ENCODE assay signal across 8 cellular contexts in the genomic region with DNA sequence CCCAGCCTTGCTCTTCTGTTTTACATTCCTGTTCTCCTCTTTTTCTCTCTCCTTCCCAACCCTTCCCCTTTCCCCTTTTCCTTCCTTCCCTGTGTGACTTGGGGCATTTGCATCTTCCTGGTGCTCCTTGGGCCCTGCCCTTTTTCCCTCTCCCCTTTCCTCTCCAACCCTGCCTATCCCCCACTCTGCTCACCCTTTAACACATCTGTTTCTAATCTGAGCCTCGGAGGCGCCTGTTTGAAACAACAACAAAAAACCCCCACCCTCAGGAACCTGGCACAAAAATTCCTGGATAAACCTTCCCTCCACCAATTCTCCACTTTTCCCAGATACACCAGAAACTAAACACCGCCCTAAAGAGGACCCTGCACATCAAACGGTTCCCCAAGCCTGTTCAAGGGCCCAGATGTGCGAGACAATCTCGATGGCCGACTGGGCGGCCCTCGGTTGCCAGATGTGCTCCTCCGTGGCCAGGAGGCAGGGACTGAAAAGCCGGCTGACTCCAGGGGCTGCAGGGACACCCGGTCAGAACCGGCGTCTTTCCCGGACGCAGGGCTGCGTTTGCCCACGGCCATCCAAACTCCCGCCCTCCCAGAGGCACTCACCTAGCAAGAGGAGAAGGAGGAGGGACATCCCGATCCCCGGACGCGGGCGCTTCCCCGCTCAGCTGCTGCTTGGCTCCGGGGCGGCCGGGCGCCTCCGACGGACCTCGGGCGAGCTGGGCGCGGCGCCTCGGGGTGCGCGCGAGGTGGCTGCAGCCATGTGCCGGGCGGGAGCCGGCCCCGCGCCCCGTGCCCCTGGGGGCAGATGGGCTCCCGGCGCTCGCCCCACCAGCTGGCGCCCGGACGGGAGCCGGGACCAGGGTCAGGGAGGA. TPM values are rescaled to one million over a fixed set of nuclear protein-coding genes. Genes with fewer than 3 reads are reported as not detected.
DNase-seq lines count a peak whose midpoint lies in the region; ATAC-seq and TF ChIP-seq lines count a peak whose summit lies in the region.

No MANE protein-coding gene starts in this region.

- no peaks in the 10 kb centered on the region for H3K9me3 Mint-ChIP-seq in CD8-positive, alpha-beta T cell
- no peaks in the 10 kb centered on the region for H3K9me3 Mint-ChIP-seq in endothelial cell (ENCODE audit: unreplicated experiment)
- H3K9me3 Mint-ChIP-seq in naive thymus-derived CD4-positive, alpha-beta T cell = peaks cover 0 to 1% (median 0%) of the 10 kb centered on the region in 11 donors

- H3K9me3 ChIP-seq in CD8-positive, alpha-beta T cell (ENCODE audit: low read length) = no peaks in the 10 kb centered on the region
- H3K9me3 ChIP-seq in naive thymus-derived CD4-positive, alpha-beta T cell (ENCODE audit: control insufficient read depth in 2 of 3, low read length in 3 of 3) = no peaks in the 10 kb centered on the region

- no peak for ATAC-seq in CD8-positive, alpha-beta T cell
- ATAC-seq in naive thymus-derived CD4-positive, alpha-beta T cell = no peak
- no peak for ATAC-seq in GM19452 (IDR thresholded peaks at IDR 0.05; ENCODE audit: unreplicated experiment)

- peaks cover 34% of the 10 kb centered on the region for H3K4me1 ChIP-seq in CD8-positive, alpha-beta T cell (ENCODE audit: insufficient read depth, low read length)
- H3K4me1 ChIP-seq in naive thymus-derived CD4-positive, alpha-beta T cell (ENCODE audit: control insufficient read depth in 2 of 2, insufficient read depth in 2 of 2, low read length in 2 of 2) = peaks cover 0 to 12% of the 10 kb centered on the region in 2 donors

- peaks cover 41% of the 10 kb centered on the region for H3K27me3 Mint-ChIP-seq in CD8-positive, alpha-beta T cell (ENCODE audit: low read depth)
- H3K27me3 Mint-ChIP-seq in endothelial cell (ENCODE audit: unreplicated experiment) = peaks cover 10% of the 10 kb centered on the region
- H3K27me3 Mint-ChIP-seq in naive thymus-derived CD4-positive, alpha-beta T cell = peaks cover 56 to 87% (median 76%) of the 10 kb centered on the region in 5 donors

- H3K27ac Mint-ChIP-seq in CD8-positive, alpha-beta T cell = no peak overlapping the region
- no peak overlapping the region for H3K27ac Mint-ChIP-seq in endothelial cell (ENCODE audit: unreplicated experiment)
- no peak overlapping the region for H3K27ac Mint-ChIP-seq in naive thymus-derived CD4-positive, alpha-beta T cell

- peaks cover 6% of the 10 kb centered on the region for H3K27me3 ChIP-seq in CD8-positive, alpha-beta T cell (ENCODE audit: insufficient read depth, low read length)
- peaks cover 0 to 12% of the 10 kb centered on the region in 2 donors for H3K27me3 ChIP-seq in naive thymus-derived CD4-positive, alpha-beta T cell (ENCODE audit: control insufficient read depth in 2 of 2, insufficient read depth in 2 of 2, low read length in 2 of 2)

- intact Hi-C loops in CD8-positive, alpha-beta T cell (cut with DNase I, micrococcal nuclease) = no loop called here
- intact Hi-C loops in naive thymus-derived CD4-positive, alpha-beta T cell (cut with micrococcal nuclease) = no loop called here

- H3K27ac ChIP-seq in CD8-positive, alpha-beta T cell (ENCODE audit: low read depth, low read length) = no peak overlapping the region
- no peak overlapping the region for H3K27ac ChIP-seq in naive thymus-derived CD4-positive, alpha-beta T cell (ENCODE audit: low read depth, low read length)

- POLR2A ChIA-PET in CD8-positive, alpha-beta T cell (lab: Charles Lee) = no interaction called here
- POLR2A ChIA-PET in naive thymus-derived CD4-positive, alpha-beta T cell (lab: Charles Lee) = no interaction called here

- peaks cover 27% of the 10 kb centered on the region for H3K4me1 Mint-ChIP-seq in CD8-positive, alpha-beta T cell (ENCODE audit: low read depth)
- peaks cover 13% of the 10 kb centered on the region for H3K4me1 Mint-ChIP-seq in endothelial cell (ENCODE audit: unreplicated experiment)
- H3K4me1 Mint-ChIP-seq in naive thymus-derived CD4-positive, alpha-beta T cell = peaks cover 12 to 34% (median 25%) of the 10 kb centered on the region in 7 donors

- H3K36me3 Mint-ChIP-seq in CD8-positive, alpha-beta T cell = no peaks in the 10 kb centered on the region
- peaks cover 4% of the 10 kb centered on the region for H3K36me3 Mint-ChIP-seq in endothelial cell (ENCODE audit: low read depth, unreplicated experiment)
- H3K36me3 Mint-ChIP-seq in naive thymus-derived CD4-positive, alpha-beta T cell = peaks cover 0 to 4% (median 3%) of the 10 kb centered on the region in 5 donors

- no peak for TF ChIP-seq CTCF in CD8-positive, alpha-beta T cell (IDR thresholded peaks at IDR 0.05)
- no peak for TF ChIP-seq CTCF in endothelial cell (IDR thresholded peaks at IDR 0.05; ENCODE audit: unreplicated experiment)

- CTCF ChIA-PET in CD8-positive, alpha-beta T cell (lab: Charles Lee) = no interaction called here
- CTCF ChIA-PET in naive thymus-derived CD4-positive, alpha-beta T cell (lab: Charles Lee) = no interaction called here

- peak overlapping the region; percentile 46 for H3K4me3 ChIP-seq in CD8-positive, alpha-beta T cell (ENCODE audit: low read depth, low read length)
- H3K4me3 ChIP-seq in naive thymus-derived CD4-positive, alpha-beta T cell (ENCODE audit: low read length) = no peak overlapping the region

- DNase-seq in CD8-positive, alpha-beta T cell = no peak
- DNase-seq in NCI-H1105 treated with DMSO at 0.1 percent for 48 hours (lab: John Stamatoyannopoulos, UW) (peak; percentile 64), endothelial cell (ENCODE audit: low spot score) (peak; percentile 40), HUDEP-2 (lab: John Stamatoyannopoulos, UW; ENCODE audit: unreplicated experiment in 76 of 76) (no peak), SHP77 (lab: John Stamatoyannopoulos, UW) (no peak)
- no peak for DNase-seq in naive thymus-derived CD4-positive, alpha-beta T cell
- no peak for DNase-seq in stimulated activated naive CD4-positive, alpha-beta T cell treated with Interleukin-2 at 50 U/mL for 16 hours (lab: John Stamatoyannopoulos, UW)

- peak overlapping the region; percentile 78 for H3K4me3 Mint-ChIP-seq in CD8-positive, alpha-beta T cell
- peak overlapping the region; percentile 84 for H3K4me3 Mint-ChIP-seq in endothelial cell (ENCODE audit: unreplicated experiment)
- peak overlapping the region in 9 of 10 donors; percentile 28 to 87 (median 69) for H3K4me3 Mint-ChIP-seq in naive thymus-derived CD4-positive, alpha-beta T cell

- no peaks in the 10 kb centered on the region for H3K36me3 ChIP-seq in CD8-positive, alpha-beta T cell (ENCODE audit: insufficient read depth, low read length)
- H3K36me3 ChIP-seq in naive thymus-derived CD4-positive, alpha-beta T cell (ENCODE audit: control insufficient read depth in 2 of 3, insufficient read depth in 3 of 3, low read length in 3 of 3) = no peaks in the 10 kb centered on the region

RNA-seq across cellular contexts. Expression of gene CLMP, which starts 0.5 kb away (rescaled TPM):
- total RNA-seq in CD8-positive, alpha-beta T cell = under 1 TPM; 0.05 to 0.11 TPM
- total RNA-seq in endothelial cell (ENCODE audit: unreplicated experiment) = 5.5 TPM
- total RNA-seq in naive thymus-derived CD4-positive, alpha-beta T cell = under 1 TPM; 0.20 to 0.60 (median 0.43) TPM
- under 1 TPM; 0.08 to 0.20 TPM for polyA plus RNA-seq in naive thymus-derived CD4-positive, alpha-beta T cell

Comparison
In these comparisons a context has a peak if more than half of its experiments do, and no peak if none do; other contexts are left out.
1. DNase-seq: peak in NCI-H1105 treated with DMSO at 0.1 percent for 48 hours (single experiment) and endothelial cell (single experiment); none in CD8-positive, alpha-beta T cell (0 of 7), naive thymus-derived CD4-positive, alpha-beta T cell (0 of 9), HUDEP-2 (0 of 76), stimulated activated naive CD4-positive, alpha-beta T cell treated with Interleukin-2 at 50 U/mL for 16 hours (single experiment) and SHP77 (0 of 2).
2. Peak in every context shown above with its lines, with median percentiles within 50 percentile points of each other: H3K4me3 Mint-ChIP-seq.